In the genomic region with DNA sequence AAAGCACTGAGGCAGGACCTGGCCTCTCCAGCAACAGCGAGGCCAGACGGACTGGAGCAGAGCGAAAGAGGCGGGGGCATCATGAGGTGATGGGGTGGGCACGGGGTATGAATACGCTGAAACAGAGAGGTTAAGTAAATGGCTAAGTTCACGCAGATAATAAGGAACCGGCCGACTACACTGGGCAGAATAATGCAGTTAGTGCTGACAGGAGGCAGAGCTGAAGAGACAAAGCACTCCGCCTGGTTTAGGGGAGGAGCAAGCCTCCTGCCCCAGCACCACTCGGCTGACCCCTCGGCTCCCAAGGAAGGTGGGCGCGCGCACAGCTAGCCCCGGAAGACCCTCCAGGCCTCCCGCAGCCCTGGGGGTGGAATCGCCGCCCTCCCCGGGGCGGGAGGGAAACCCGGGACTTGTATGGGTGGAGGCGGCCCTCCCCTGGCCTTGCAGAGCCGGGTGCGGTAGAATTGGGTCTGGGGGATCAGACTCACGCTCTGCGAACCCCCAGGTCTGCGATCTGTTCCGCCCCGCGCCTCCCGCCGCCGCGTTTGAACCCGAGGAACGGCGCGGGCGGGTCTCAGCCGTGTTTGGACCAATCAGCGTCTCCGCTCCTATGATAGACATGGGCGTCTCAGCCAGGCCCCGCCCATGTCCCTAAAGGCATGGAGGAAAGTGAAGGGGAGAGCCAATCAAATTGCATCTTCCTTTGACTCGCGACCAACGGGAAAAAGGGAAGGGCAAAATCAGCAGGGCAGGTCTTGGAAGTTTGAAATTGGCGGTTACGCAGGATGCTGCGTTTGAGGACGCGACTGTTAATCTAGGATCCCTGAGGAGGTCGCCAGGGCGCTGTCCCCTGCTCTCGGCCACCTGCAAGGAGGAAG, we compare ENCODE assay signal across 1 cellular context.
TF ChIP-seq lines count a peak whose summit lies in the region.

A gene with protein sequence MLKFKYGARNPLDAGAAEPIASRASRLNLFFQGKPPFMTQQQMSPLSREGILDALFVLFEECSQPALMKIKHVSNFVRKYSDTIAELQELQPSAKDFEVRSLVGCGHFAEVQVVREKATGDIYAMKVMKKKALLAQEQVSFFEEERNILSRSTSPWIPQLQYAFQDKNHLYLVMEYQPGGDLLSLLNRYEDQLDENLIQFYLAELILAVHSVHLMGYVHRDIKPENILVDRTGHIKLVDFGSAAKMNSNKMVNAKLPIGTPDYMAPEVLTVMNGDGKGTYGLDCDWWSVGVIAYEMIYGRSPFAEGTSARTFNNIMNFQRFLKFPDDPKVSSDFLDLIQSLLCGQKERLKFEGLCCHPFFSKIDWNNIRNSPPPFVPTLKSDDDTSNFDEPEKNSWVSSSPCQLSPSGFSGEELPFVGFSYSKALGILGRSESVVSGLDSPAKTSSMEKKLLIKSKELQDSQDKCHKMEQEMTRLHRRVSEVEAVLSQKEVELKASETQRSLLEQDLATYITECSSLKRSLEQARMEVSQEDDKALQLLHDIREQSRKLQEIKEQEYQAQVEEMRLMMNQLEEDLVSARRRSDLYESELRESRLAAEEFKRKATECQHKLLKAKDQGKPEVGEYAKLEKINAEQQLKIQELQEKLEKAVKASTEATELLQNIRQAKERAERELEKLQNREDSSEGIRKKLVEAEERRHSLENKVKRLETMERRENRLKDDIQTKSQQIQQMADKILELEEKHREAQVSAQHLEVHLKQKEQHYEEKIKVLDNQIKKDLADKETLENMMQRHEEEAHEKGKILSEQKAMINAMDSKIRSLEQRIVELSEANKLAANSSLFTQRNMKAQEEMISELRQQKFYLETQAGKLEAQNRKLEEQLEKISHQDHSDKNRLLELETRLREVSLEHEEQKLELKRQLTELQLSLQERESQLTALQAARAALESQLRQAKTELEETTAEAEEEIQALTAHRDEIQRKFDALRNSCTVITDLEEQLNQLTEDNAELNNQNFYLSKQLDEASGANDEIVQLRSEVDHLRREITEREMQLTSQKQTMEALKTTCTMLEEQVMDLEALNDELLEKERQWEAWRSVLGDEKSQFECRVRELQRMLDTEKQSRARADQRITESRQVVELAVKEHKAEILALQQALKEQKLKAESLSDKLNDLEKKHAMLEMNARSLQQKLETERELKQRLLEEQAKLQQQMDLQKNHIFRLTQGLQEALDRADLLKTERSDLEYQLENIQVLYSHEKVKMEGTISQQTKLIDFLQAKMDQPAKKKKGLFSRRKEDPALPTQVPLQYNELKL (N-terminal part only) (minus strand): TSS at position 560 of the 878 bp plus-strand sequence. CDS start 1,152 bp downstream, outside the sequence.

TF ChIP-seq in HepG2, 621 proteins besides CTCF, POLR2A, EP300 and RAD21 (continued from another document and continues in another):
- no peak for TF ChIP-seq SRSF4 (IDR thresholded peaks at IDR 0.05; ENCODE audit: low read depth, low read length, poor library complexity, severe bottlenecking)
- TF ChIP-seq ZNF616 (CRISPR knock-in tag; IDR thresholded peaks at IDR 0.05; ENCODE audit: low read depth) = no peak
- TF ChIP-seq, protein P1, sequence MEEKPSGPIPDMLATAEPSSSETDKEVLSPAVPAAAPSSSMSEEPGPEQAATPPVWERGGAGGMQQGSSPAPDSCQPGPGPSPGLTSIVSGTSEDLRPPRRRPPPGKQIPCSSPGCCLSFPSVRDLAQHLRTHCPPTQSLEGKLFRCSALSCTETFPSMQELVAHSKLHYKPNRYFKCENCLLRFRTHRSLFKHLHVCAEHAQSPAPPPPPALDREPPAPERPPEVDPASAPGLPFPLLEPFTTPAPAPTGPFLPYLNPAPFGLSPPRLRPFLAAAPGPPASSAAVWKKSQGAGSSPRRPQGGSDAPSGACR (CRISPR knock-in tag; IDR thresholded peaks at IDR 0.05) = no peak
- 0 out of 2 replicates have a peak, but pooled peaks have one; percentile 28 for TF ChIP-seq ZNF350 (CRISPR knock-in tag; IDR thresholded peaks at IDR 0.05; ENCODE audit: borderline replicate concordance, low read depth)
- TF ChIP-seq ZNF10 (CRISPR knock-in tag; IDR thresholded peaks at IDR 0.05; ENCODE audit: borderline replicate concordance, low read depth) = no peak
- no peak for TF ChIP-seq ZC3H4 (CRISPR knock-in tag; IDR thresholded peaks at IDR 0.05; ENCODE audit: borderline replicate concordance)
- TF ChIP-seq, protein P2, sequence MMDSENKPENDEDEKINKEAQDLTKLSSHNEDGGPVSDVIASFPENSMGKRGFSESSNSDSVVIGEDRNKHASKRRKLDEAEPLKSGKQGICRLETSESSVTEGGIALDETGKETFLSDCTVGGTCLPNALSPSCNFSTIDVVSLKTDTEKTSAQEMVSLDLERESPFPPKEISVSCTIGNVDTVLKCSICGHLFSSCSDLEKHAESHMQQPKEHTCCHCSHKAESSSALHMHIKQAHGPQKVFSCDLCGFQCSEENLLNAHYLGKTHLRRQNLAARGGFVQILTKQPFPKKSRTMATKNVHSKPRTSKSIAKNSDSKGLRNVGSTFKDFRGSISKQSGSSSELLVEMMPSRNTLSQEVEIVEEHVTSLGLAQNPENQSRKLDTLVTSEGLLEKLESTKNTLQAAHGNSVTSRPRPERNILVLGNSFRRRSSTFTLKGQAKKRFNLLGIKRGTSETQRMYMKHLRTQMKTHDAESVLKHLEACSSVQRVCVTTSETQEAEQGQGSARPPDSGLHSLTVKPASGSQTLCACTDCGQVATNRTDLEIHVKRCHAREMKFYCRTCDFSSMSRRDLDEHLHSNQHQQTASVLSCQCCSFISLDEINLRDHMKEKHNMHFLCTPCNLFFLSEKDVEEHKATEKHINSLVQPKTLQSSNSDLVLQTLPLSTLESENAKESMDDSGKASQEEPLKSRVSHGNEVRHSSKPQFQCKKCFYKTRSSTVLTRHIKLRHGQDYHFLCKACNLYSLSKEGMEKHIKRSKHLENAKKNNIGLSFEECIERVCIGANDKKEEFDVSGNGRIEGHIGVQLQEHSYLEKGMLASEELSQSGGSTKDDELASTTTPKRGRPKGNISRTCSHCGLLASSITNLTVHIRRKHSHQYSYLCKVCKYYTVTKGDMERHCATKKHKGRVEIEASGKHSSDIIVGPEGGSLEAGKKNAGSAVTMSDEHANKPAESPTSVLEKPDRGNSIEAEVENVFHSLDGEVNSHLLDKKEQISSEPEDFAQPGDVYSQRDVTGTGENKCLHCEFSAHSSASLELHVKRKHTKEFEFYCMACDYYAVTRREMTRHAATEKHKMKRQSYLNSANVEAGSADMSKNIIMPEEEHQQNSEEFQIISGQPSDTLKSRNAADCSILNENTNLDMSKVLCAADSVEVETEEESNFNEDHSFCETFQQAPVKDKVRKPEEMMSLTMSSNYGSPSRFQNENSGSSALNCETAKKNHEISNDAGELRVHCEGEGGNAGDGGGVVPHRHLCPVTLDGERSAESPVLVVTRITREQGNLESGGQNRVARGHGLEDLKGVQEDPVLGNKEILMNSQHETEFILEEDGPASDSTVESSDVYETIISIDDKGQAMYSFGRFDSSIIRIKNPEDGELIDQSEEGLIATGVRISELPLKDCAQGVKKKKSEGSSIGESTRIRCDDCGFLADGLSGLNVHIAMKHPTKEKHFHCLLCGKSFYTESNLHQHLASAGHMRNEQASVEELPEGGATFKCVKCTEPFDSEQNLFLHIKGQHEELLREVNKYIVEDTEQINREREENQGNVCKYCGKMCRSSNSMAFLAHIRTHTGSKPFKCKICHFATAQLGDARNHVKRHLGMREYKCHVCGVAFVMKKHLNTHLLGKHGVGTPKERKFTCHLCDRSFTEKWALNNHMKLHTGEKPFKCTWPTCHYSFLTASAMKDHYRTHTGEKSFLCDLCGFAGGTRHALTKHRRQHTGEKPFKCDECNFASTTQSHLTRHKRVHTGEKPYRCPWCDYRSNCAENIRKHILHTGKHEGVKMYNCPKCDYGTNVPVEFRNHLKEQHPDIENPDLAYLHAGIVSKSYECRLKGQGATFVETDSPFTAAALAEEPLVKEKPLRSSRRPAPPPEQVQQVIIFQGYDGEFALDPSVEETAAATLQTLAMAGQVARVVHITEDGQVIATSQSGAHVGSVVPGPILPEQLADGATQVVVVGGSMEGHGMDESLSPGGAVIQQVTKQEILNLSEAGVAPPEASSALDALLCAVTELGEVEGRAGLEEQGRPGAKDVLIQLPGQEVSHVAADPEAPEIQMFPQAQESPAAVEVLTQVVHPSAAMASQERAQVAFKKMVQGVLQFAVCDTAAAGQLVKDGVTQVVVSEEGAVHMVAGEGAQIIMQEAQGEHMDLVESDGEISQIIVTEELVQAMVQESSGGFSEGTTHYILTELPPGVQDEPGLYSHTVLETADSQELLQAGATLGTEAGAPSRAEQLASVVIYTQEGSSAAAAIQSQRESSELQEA (CRISPR knock-in tag; IDR thresholded peaks at IDR 0.05; ENCODE audit: not compliant biosample characterization) = peak; percentile 39
- TF ChIP-seq ZKSCAN5 (CRISPR knock-in tag; IDR thresholded peaks at IDR 0.05) = no peak
- no peak for TF ChIP-seq ZNF207 (IDR thresholded peaks at IDR 0.05; ENCODE audit: borderline replicate concordance)
- TF ChIP-seq ARNT2 (CRISPR knock-in tag; IDR thresholded peaks at IDR 0.05; ENCODE audit: low read depth) = peak; percentile 89
- TF ChIP-seq, protein P3, sequence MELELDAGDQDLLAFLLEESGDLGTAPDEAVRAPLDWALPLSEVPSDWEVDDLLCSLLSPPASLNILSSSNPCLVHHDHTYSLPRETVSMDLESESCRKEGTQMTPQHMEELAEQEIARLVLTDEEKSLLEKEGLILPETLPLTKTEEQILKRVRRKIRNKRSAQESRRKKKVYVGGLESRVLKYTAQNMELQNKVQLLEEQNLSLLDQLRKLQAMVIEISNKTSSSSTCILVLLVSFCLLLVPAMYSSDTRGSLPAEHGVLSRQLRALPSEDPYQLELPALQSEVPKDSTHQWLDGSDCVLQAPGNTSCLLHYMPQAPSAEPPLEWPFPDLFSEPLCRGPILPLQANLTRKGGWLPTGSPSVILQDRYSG (CRISPR knock-in tag; IDR thresholded peaks at IDR 0.05) = no peak
- no peak for TF ChIP-seq PAXIP1 (CRISPR knock-in tag; conservative IDR thresholded peaks at IDR 0.05)
- no peak for TF ChIP-seq ZBTB8A (CRISPR knock-in tag; IDR thresholded peaks at IDR 0.05; ENCODE audit: borderline replicate concordance, low read depth)
- no peak for TF ChIP-seq ISX (CRISPR knock-in tag; conservative IDR thresholded peaks at IDR 0.05)
- TF ChIP-seq, protein P4, sequence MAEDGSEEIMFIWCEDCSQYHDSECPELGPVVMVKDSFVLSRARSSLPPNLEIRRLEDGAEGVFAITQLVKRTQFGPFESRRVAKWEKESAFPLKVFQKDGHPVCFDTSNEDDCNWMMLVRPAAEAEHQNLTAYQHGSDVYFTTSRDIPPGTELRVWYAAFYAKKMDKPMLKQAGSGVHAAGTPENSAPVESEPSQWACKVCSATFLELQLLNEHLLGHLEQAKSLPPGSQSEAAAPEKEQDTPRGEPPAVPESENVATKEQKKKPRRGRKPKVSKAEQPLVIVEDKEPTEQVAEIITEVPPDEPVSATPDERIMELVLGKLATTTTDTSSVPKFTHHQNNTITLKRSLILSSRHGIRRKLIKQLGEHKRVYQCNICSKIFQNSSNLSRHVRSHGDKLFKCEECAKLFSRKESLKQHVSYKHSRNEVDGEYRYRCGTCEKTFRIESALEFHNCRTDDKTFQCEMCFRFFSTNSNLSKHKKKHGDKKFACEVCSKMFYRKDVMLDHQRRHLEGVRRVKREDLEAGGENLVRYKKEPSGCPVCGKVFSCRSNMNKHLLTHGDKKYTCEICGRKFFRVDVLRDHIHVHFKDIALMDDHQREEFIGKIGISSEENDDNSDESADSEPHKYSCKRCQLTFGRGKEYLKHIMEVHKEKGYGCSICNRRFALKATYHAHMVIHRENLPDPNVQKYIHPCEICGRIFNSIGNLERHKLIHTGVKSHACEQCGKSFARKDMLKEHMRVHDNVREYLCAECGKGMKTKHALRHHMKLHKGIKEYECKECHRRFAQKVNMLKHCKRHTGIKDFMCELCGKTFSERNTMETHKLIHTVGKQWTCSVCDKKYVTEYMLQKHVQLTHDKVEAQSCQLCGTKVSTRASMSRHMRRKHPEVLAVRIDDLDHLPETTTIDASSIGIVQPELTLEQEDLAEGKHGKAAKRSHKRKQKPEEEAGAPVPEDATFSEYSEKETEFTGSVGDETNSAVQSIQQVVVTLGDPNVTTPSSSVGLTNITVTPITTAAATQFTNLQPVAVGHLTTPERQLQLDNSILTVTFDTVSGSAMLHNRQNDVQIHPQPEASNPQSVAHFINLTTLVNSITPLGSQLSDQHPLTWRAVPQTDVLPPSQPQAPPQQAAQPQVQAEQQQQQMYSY (CRISPR knock-in tag; IDR thresholded peaks at IDR 0.05) = no peak
- no peak for TF ChIP-seq EED (CRISPR knock-in tag; IDR thresholded peaks at IDR 0.05)
- no peak for TF ChIP-seq U2AF1 (optimal IDR thresholded peaks at IDR 0.05; ENCODE audit: low read depth, low read length)
- TF ChIP-seq TBX2 (CRISPR knock-in tag; IDR thresholded peaks at IDR 0.05; ENCODE audit: borderline replicate concordance) = no peak
- TF ChIP-seq ZNF772 (CRISPR knock-in tag; IDR thresholded peaks at IDR 0.05) = no peak
- TF ChIP-seq DPF2 (CRISPR knock-in tag; IDR thresholded peaks at IDR 0.05; ENCODE audit: borderline replicate concordance, low read depth) = no peak
- no peak for TF ChIP-seq ZMAT5 (CRISPR knock-in tag; IDR thresholded peaks at IDR 0.05; ENCODE audit: borderline replicate concordance, low read depth)
- no peak for TF ChIP-seq NFRKB (IDR thresholded peaks at IDR 0.05)
- no peak for TF ChIP-seq ZBTB3 (CRISPR knock-in tag; IDR thresholded peaks at IDR 0.05; ENCODE audit: borderline replicate concordance, low read depth)
- no peak for TF ChIP-seq ARNTL (CRISPR knock-in tag; IDR thresholded peaks at IDR 0.05)
- TF ChIP-seq FOXO1 (CRISPR knock-in tag; IDR thresholded peaks at IDR 0.05) = no peak
- TF ChIP-seq KDM1A (CRISPR knock-in tag; IDR thresholded peaks at IDR 0.05) = no peak
- TF ChIP-seq ZNF441 (CRISPR knock-in tag; IDR thresholded peaks at IDR 0.05; ENCODE audit: borderline replicate concordance) = no peak
- TF ChIP-seq MIXL1 (CRISPR knock-in tag; IDR thresholded peaks at IDR 0.05) = no peak
- TF ChIP-seq RNF2 (conservative IDR thresholded peaks at IDR 0.05; ENCODE audit: low read depth) = no peak
- peak; percentile 74 for TF ChIP-seq PHF8 (CRISPR knock-in tag; IDR thresholded peaks at IDR 0.05)
- TF ChIP-seq MLLT10 (CRISPR knock-in tag; IDR thresholded peaks at IDR 0.05) = no peak
